Comparison of ENCODE assay signal across 8 cellular contexts in the genomic region with DNA sequence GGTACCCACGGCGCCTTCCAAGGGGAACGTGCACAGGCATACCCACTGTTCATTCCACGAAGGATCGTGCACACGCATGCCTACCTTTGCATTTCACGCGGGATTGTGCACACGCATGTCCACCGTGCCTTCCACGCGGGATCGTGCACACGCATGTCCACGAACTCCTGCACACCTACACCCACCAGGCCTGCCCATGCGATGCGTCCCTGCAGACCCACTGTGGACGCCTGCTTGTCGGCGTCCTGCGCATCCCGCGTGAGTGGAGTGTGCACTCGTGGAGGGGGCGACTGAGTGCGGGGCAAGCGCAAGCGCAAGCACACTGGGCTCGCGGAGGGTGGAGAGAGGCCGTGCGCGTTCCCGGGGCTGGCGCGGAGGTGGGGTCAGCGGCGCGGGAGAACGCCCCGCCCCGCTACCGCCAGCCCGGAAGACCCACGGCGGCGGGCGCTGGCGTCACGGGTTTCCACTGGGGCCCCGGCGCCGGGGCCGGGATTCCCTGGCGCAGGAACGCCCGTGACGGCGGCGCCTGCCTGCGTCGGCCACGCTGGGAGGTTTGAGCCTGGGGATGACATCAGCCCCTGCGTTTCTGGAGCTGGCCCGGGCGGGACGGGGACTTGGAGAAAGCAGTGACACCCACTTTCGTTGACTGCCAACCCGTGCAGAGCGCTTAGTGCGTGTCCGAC. TPM values are rescaled to one million over a fixed set of nuclear protein-coding genes. Genes with fewer than 3 reads are reported as not detected.
DNase-seq lines count a peak whose midpoint lies in the region; ATAC-seq and TF ChIP-seq lines count a peak whose summit lies in the region.

No MANE protein-coding gene starts in this region.

- no peak; the same call in 1 of the 2 replicates for TF ChIP-seq EP300 in Ishikawa (IDR thresholded peaks at IDR 0.05; ENCODE audit: borderline replicate concordance)

- no peak for TF ChIP-seq RAD21 in Ishikawa (IDR thresholded peaks at IDR 0.05; ENCODE audit: low read depth)

- peak; percentile 71 for DNase-seq in ELR (ENCODE audit: low read depth)
- DNase-seq in activated CD4-positive, alpha-beta T cell treated with anti-CD3 and anti-CD28 coated beads for 48 hours, result peak; percentile 61
- peak; percentile 76 for DNase-seq in dedifferentiated amniotic fluid mesenchymal stem cell (ENCODE audit: extremely low spot score)
- DNase-seq in left lobe of liver (ENCODE audit: low spot score), result peak; percentile 70
- DNase-seq in stimulated activated CD4-positive, alpha-beta T cell treated with anti-CD3 and anti-CD28 coated beads, Interleukin-4, amount 100 ng/mL, for 24 hours, result peak; percentile 54

- peak; percentile 68 for ATAC-seq in left lobe of liver
- no peak for ATAC-seq in HG03521 (IDR thresholded peaks at IDR 0.05; ENCODE audit: unreplicated experiment)
- ATAC-seq in GM19395 (IDR thresholded peaks at IDR 0.05; ENCODE audit: unreplicated experiment), result no peak

TF ChIP-seq in Ishikawa, 13 proteins besides CTCF, POLR2A, EP300 and RAD21:
- TF ChIP-seq YY1 (IDR thresholded peaks at IDR 0.05; ENCODE audit: low read depth) (no peak), FOXM1 (IDR thresholded peaks at IDR 0.05; ENCODE audit: borderline replicate concordance, low read depth) (no peak), EGR1 (IDR thresholded peaks at IDR 0.05) (no peak), CEBPB (IDR thresholded peaks at IDR 0.05) (no peak), MAX (IDR thresholded peaks at IDR 0.05) (0 out of 2 replicates have a peak, but pooled peaks have one; percentile 7), TEAD4 (IDR thresholded peaks at IDR 0.05) (no peak), TCF12 (IDR thresholded peaks at IDR 0.05; ENCODE audit: low read depth) (no peak), CREB1 (IDR thresholded peaks at IDR 0.05; ENCODE audit: low read depth) (0 out of 2 replicates have a peak, but pooled peaks have one; percentile 26), ZBTB7A (IDR thresholded peaks at IDR 0.05; ENCODE audit: low read depth) (no peak)
- TF ChIP-seq, protein P1, sequence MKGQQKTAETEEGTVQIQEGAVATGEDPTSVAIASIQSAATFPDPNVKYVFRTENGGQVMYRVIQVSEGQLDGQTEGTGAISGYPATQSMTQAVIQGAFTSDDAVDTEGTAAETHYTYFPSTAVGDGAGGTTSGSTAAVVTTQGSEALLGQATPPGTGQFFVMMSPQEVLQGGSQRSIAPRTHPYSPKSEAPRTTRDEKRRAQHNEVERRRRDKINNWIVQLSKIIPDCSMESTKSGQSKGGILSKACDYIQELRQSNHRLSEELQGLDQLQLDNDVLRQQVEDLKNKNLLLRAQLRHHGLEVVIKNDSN (IDR thresholded peaks at IDR 0.05), result peak; percentile 2; the same call in 1 of the 2 replicates
- TF ChIP-seq, protein P2, sequence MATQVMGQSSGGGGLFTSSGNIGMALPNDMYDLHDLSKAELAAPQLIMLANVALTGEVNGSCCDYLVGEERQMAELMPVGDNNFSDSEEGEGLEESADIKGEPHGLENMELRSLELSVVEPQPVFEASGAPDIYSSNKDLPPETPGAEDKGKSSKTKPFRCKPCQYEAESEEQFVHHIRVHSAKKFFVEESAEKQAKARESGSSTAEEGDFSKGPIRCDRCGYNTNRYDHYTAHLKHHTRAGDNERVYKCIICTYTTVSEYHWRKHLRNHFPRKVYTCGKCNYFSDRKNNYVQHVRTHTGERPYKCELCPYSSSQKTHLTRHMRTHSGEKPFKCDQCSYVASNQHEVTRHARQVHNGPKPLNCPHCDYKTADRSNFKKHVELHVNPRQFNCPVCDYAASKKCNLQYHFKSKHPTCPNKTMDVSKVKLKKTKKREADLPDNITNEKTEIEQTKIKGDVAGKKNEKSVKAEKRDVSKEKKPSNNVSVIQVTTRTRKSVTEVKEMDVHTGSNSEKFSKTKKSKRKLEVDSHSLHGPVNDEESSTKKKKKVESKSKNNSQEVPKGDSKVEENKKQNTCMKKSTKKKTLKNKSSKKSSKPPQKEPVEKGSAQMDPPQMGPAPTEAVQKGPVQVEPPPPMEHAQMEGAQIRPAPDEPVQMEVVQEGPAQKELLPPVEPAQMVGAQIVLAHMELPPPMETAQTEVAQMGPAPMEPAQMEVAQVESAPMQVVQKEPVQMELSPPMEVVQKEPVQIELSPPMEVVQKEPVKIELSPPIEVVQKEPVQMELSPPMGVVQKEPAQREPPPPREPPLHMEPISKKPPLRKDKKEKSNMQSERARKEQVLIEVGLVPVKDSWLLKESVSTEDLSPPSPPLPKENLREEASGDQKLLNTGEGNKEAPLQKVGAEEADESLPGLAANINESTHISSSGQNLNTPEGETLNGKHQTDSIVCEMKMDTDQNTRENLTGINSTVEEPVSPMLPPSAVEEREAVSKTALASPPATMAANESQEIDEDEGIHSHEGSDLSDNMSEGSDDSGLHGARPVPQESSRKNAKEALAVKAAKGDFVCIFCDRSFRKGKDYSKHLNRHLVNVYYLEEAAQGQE (IDR thresholded peaks at IDR 0.05; ENCODE audit: low read depth), result no peak

RNA-seq across cellular contexts. Expression of gene GADD45B, which starts 18.7 kb away (rescaled TPM):
- total RNA-seq in left lobe of liver, result 52.1 TPM

RNA-seq across cellular contexts. Expression of gene LMNB2, which starts 37.8 kb away (rescaled TPM):
- 7.4 TPM for total RNA-seq in left lobe of liver
